24 cellular contexts compared by ENCODE assay signal in genomic region chr1:42321731-42322130, GRCh38. TPM values are rescaled to one million over a fixed set of nuclear protein-coding genes. Genes with fewer than 3 reads are reported as not detected.
DNase-seq lines count a peak whose midpoint lies in the region; ATAC-seq and TF ChIP-seq lines count a peak whose summit lies in the region.
"Had no signal": no experiment of that assay in that cellular context is flagged by ENCODE, and none has a peak within 500 bp of the region (broad histone marks: within the 10 kb centered on the region; RNA-seq: fewer than 3 reads in every experiment).

No MANE protein-coding gene starts in this region.

- no peak overlapping the region for H3K4me3 Mint-ChIP-seq in activated CD4-positive, alpha-beta T cell treated with anti-CD3 and anti-CD28 coated beads for 36 hours
- H3K4me3 Mint-ChIP-seq in effector memory CD8-positive, alpha-beta T cell: no peak overlapping the region

- H3K4me1 ChIP-seq in heart left ventricle (peaks cover 9 to 94% (median 69%) of the 10 kb centered on the region in 12 donors), right cardiac atrium (ENCODE audit: control insufficient read depth, insufficient read depth, low read length) (peaks cover 2% of the 10 kb centered on the region), sigmoid colon (peaks cover 0 to 84% (median 56%) of the 10 kb centered on the region in 4 donors)

- ATAC-seq in activated CD4-positive, alpha-beta T cell treated with anti-CD3 and anti-CD28 coated beads for 36 hours: no peak
- ATAC-seq in heart left ventricle (no peak), right cardiac atrium (no peak), GM21723 (IDR thresholded peaks at IDR 0.05; ENCODE audit: unreplicated experiment) (no peak)
- ATAC-seq in effector memory CD8-positive, alpha-beta T cell (replicated peaks): no peak

- POLR2A ChIA-PET in activated CD4-positive, alpha-beta T cell treated with anti-CD3 and anti-CD28 coated beads for 36 hours (lab: Charles Lee): no interaction called here

- H3K27ac ChIP-seq in heart left ventricle (peak overlapping the region in 7 of 12 donors; percentile 11 to 75 (median 70)), right cardiac atrium (ENCODE audit: low read length) (no peak overlapping the region), sigmoid colon (peak overlapping the region in 3 of 4 donors; percentile 47 to 66 (median 50))
- H3K27ac ChIP-seq: neutrophil, RWPE1, tibial artery had no signal

- no peak for TF ChIP-seq POLR2A in heart left ventricle (IDR thresholded peaks at IDR 0.05)
- TF ChIP-seq POLR2A in sigmoid colon (IDR thresholded peaks at IDR 0.05): no peak

- no peaks in the 10 kb centered on the region for H3K9me3 Mint-ChIP-seq in activated CD4-positive, alpha-beta T cell treated with anti-CD3 and anti-CD28 coated beads for 36 hours (ENCODE audit: low read depth)
- no peaks in the 10 kb centered on the region for H3K9me3 Mint-ChIP-seq in effector memory CD8-positive, alpha-beta T cell

- H3K27me3 ChIP-seq in heart left ventricle (no peaks in the 10 kb centered on the region), right cardiac atrium (ENCODE audit: control insufficient read depth, insufficient read depth) (no peaks in the 10 kb centered on the region), sigmoid colon (no peaks in the 10 kb centered on the region)
- H3K27me3 ChIP-seq: neutrophil, stomach, tibial artery had no signal

- H3K36me3 ChIP-seq in heart left ventricle (no peaks in the 10 kb centered on the region), sigmoid colon (no peaks in the 10 kb centered on the region)
- H3K36me3 ChIP-seq: neutrophil, stomach, tibial artery had no signal

- intact Hi-C loops in activated CD4-positive, alpha-beta T cell treated with anti-CD3 and anti-CD28 coated beads for 36 hours (cut with DNase I, micrococcal nuclease): no loop called here
- intact Hi-C loops in heart left ventricle (cut with DNase I): loop anchor here in 1 of 10 donors (5.0 kb wide), 1 partner anchor 144 kb away; no protein-coding TSS in a partner anchor
- intact Hi-C loops in right cardiac atrium (cut with DNase I): no loop called here
- intact Hi-C loops in sigmoid colon (cut with DNase I): no loop called here

- TF ChIP-seq CTCF in heart left ventricle (IDR thresholded peaks at IDR 0.05) (no peak), sigmoid colon (IDR thresholded peaks at IDR 0.05) (no peak)

- no peak for DNase-seq in activated CD4-positive, alpha-beta T cell treated with anti-CD3 and anti-CD28 coated beads for 36 hours
- DNase-seq in activated CD4-positive, alpha-beta T cell treated with anti-CD3 and anti-CD28 coated beads, Interleukin-2, amount 50 U/mL, for 4 hours: no peak
- no peak for DNase-seq in heart left ventricle
- DNase-seq in right cardiac atrium: no peak
- DNase-seq in effector memory CD8-positive, alpha-beta T cell: no peak
- no peak for DNase-seq in sigmoid colon
- no peak for DNase-seq in cerebellar cortex (ENCODE audit: low spot score)
- DNase-seq: 8988T; activated CD4-positive, alpha-beta T cell treated with anti-CD3 and anti-CD28 coated beads for 1 hour; amniotic stem cell; cortex of kidney; NCI-H2171; NCI-H510A; stomach; T-helper 2 cell; tibial artery had no signal

- peaks cover 84% of the 10 kb centered on the region for H3K4me1 Mint-ChIP-seq in activated CD4-positive, alpha-beta T cell treated with anti-CD3 and anti-CD28 coated beads for 36 hours
- peaks cover 55 to 79% of the 10 kb centered on the region in 2 donors for H3K4me1 Mint-ChIP-seq in effector memory CD8-positive, alpha-beta T cell (ENCODE audit: low read depth in 2 of 2)

- no peak for TF ChIP-seq EP300 in sigmoid colon (IDR thresholded peaks at IDR 0.05)

- H3K9me3 ChIP-seq in heart left ventricle (no peaks in the 10 kb centered on the region), right cardiac atrium (ENCODE audit: control insufficient read depth, low read length) (no peaks in the 10 kb centered on the region), sigmoid colon (no peaks in the 10 kb centered on the region)
- H3K9me3 ChIP-seq: neutrophil, stomach, tibial artery had no signal

- H3K27me3 Mint-ChIP-seq in activated CD4-positive, alpha-beta T cell treated with anti-CD3 and anti-CD28 coated beads for 36 hours: no peaks in the 10 kb centered on the region
- no peaks in the 10 kb centered on the region for H3K27me3 Mint-ChIP-seq in effector memory CD8-positive, alpha-beta T cell
- H3K27me3 Mint-ChIP-seq: progenitor cell of endocrine pancreas had no signal

- H3K4me3 ChIP-seq in heart left ventricle (no peak overlapping the region), right cardiac atrium (ENCODE audit: low read length) (no peak overlapping the region), sigmoid colon (no peak overlapping the region)
- H3K4me3 ChIP-seq: stomach, tibial artery had no signal

- CTCF ChIA-PET in activated CD4-positive, alpha-beta T cell treated with anti-CD3 and anti-CD28 coated beads for 36 hours (lab: Charles Lee): no interaction called here

- WGBS in heart left ventricle, 4 donors: 54 to 64% (median 60%) methylated on average over 4 of the region's 4 CpGs
- WGBS in right cardiac atrium: 61% methylated on average over 4 of the region's 4 CpGs
- WGBS in sigmoid colon, 2 donors: 66 to 70% methylated on average over 4 of the region's 4 CpGs

- peak overlapping the region; percentile 78 for H3K27ac Mint-ChIP-seq in activated CD4-positive, alpha-beta T cell treated with anti-CD3 and anti-CD28 coated beads for 36 hours
- peak overlapping the region; percentile 88 to 90 for H3K27ac Mint-ChIP-seq in effector memory CD8-positive, alpha-beta T cell
- H3K27ac Mint-ChIP-seq: progenitor cell of endocrine pancreas had no signal

- H3K36me3 Mint-ChIP-seq in activated CD4-positive, alpha-beta T cell treated with anti-CD3 and anti-CD28 coated beads for 36 hours (ENCODE audit: low read depth): peaks cover 10% of the 10 kb centered on the region
- no peaks in the 10 kb centered on the region for H3K36me3 Mint-ChIP-seq in effector memory CD8-positive, alpha-beta T cell (ENCODE audit: insufficient read depth)

RNA-seq across cellular contexts. Expression of gene FOXJ3, which starts 13.3 kb away (rescaled TPM):
- total RNA-seq in activated CD4-positive, alpha-beta T cell treated with anti-CD3 and anti-CD28 coated beads for 36 hours: 10 to 100 TPM; 44.1 to 54.0 TPM
- total RNA-seq in heart left ventricle: 10 to 100 TPM; 33.4 to 48.8 (median 42.3) TPM
- polyA plus RNA-seq in heart left ventricle: 10 to 100 TPM; 10.8 to 19.2 TPM
- 10 to 100 TPM; 41.8 to 50.5 (median 45.3) TPM for total RNA-seq in right cardiac atrium
- 15.0 TPM for polyA plus RNA-seq in right cardiac atrium
- 10 to 100 TPM; 39.9 to 53.8 (median 47.4) TPM for total RNA-seq in sigmoid colon
- 10 to 100 TPM; 14.4 to 16.8 (median 14.8) TPM for polyA plus RNA-seq in sigmoid colon

RNA-seq across cellular contexts. Expression of gene RIMKLA, which starts 58.9 kb away (rescaled TPM):
- 1 to 10 TPM; 6.7 to 8.9 TPM for total RNA-seq in activated CD4-positive, alpha-beta T cell treated with anti-CD3 and anti-CD28 coated beads for 36 hours
- total RNA-seq in heart left ventricle (10 to 100 TPM in 3 of 9 donors, 1 to 10 TPM in 6; 6.2 to 15.3 (median 9.4) TPM), right cardiac atrium (1 to 10 TPM; 3.5 to 6.5 (median 5.3) TPM), sigmoid colon (10 to 100 TPM in 1 of 4 donors, 1 to 10 TPM in 3; 2.1 to 11.4 (median 3.6) TPM)
- polyA plus RNA-seq in heart left ventricle (1 to 10 TPM; 2.3 to 3.4 TPM), right cardiac atrium (3.2 TPM), sigmoid colon (1 to 10 TPM; 2.6 to 7.6 (median 6.6) TPM)
- total RNA-seq: bronchial epithelial cell, fibroblast of villous mesenchyme, LHCN-M2, OCI-LY7 had no signal
